8 cellular contexts compared by ENCODE assay signal in genomic region chr15:59372352-59373211, GRCh38. TPM values are rescaled to one million over a fixed set of nuclear protein-coding genes. Genes with fewer than 3 reads are reported as not detected.
DNase-seq lines count a peak whose midpoint lies in the region; ATAC-seq and TF ChIP-seq lines count a peak whose summit lies in the region.

MYO1E (minus strand) TSS chr15:59372871; CDS start chr15:59372500, 371 bp downstream.

- peak in 1 of 5 donors; percentile 3 for DNase-seq in CD4-positive, alpha-beta memory T cell
- peak; percentile 60 for DNase-seq in GM19240 (ENCODE audit: insufficient read length, low spot score)
- peak; percentile 96 for DNase-seq in NCI-H82 (lab: John Stamatoyannopoulos, UW)
- DNase-seq in fibroblast of the aortic adventitia (ENCODE audit: low read depth): peak; percentile 98
- DNase-seq in myocyte (ENCODE audit: low read depth): peak; percentile 98
- DNase-seq in thoracic aorta (ENCODE audit: low spot score): peak; percentile 68

- POLR2A ChIA-PET in CD4-positive, alpha-beta memory T cell (lab: Charles Lee; ENCODE audit: partially characterized antibody): no interaction called here

- peaks cover 14% of the 10 kb centered on the region for H3K27me3 ChIP-seq in CD4-positive, alpha-beta memory T cell (ENCODE audit: insufficient read depth, low read length)
- no peaks in the 10 kb centered on the region for H3K27me3 ChIP-seq in thoracic aorta (replicated peaks; ENCODE audit: insufficient read depth)

- H3K36me3 ChIP-seq in CD4-positive, alpha-beta memory T cell (ENCODE audit: insufficient read depth, low read length): no peaks in the 10 kb centered on the region
- no peaks in the 10 kb centered on the region for H3K36me3 ChIP-seq in thoracic aorta

- no peaks in the 10 kb centered on the region for H3K36me3 Mint-ChIP-seq in CD4-positive, alpha-beta memory T cell
- H3K36me3 Mint-ChIP-seq in activated T-helper 17 cell treated with anti-CD3 and anti-CD28 coated beads, Interleukin-2, amount 50 U/mL, for 72 hours (ENCODE audit: low read depth): peaks cover 19% of the 10 kb centered on the region

- peaks cover 0 to 2% (median 0%) of the 10 kb centered on the region in 8 donors for H3K9me3 Mint-ChIP-seq in CD4-positive, alpha-beta memory T cell
- no peaks in the 10 kb centered on the region for H3K9me3 Mint-ChIP-seq in activated T-helper 17 cell treated with anti-CD3 and anti-CD28 coated beads, Interleukin-2, amount 50 U/mL, for 72 hours

- peak within 1 kb of the TSS; percentile 73 to 94 (median 86) for H3K4me3 Mint-ChIP-seq in CD4-positive, alpha-beta memory T cell
- H3K4me3 Mint-ChIP-seq in activated T-helper 17 cell treated with anti-CD3 and anti-CD28 coated beads, Interleukin-2, amount 50 U/mL, for 72 hours: peak within 1 kb of the TSS; percentile 91

- peaks cover 16% of the 10 kb centered on the region for H3K4me1 ChIP-seq in CD4-positive, alpha-beta memory T cell (ENCODE audit: insufficient read depth, low read length)
- peaks cover 4 to 22% of the 10 kb centered on the region in 2 donors for H3K4me1 ChIP-seq in thoracic aorta (ENCODE audit: control insufficient read depth in 1 of 2, low read depth in 2 of 2)

- peaks cover 32 to 39% of the 10 kb centered on the region in 2 donors for H3K27me3 Mint-ChIP-seq in CD4-positive, alpha-beta memory T cell
- peaks cover 42% of the 10 kb centered on the region for H3K27me3 Mint-ChIP-seq in activated T-helper 17 cell treated with anti-CD3 and anti-CD28 coated beads, Interleukin-2, amount 50 U/mL, for 72 hours

- peaks cover 8 to 23% (median 18%) of the 10 kb centered on the region in 4 donors for H3K4me1 Mint-ChIP-seq in CD4-positive, alpha-beta memory T cell
- H3K4me1 Mint-ChIP-seq in activated T-helper 17 cell treated with anti-CD3 and anti-CD28 coated beads, Interleukin-2, amount 50 U/mL, for 72 hours: peaks cover 5% of the 10 kb centered on the region

- intact Hi-C loops in CD4-positive, alpha-beta memory T cell (cut with micrococcal nuclease): no loop called here

- TF ChIP-seq CTCF in fibroblast of the aortic adventitia (IDR thresholded peaks at IDR 0.05; ENCODE audit: insufficient read depth, low read length): no peak
- no peak for TF ChIP-seq CTCF in thoracic aorta (IDR thresholded peaks at IDR 0.05)

- peak within 1 kb of the TSS in 1 of 2 donors; percentile 62 for H3K4me3 ChIP-seq in CD4-positive, alpha-beta memory T cell (ENCODE audit: low read length in 2 of 2)
- H3K4me3 ChIP-seq in fibroblast of the aortic adventitia (ENCODE audit: low read depth, low read length) (peak within 1 kb of the TSS; percentile 88), thoracic aorta (peak within 1 kb of the TSS; percentile 97)

- no peak within 1 kb of the TSS for H3K27ac ChIP-seq in CD4-positive, alpha-beta memory T cell (ENCODE audit: low read depth, low read length)
- H3K27ac ChIP-seq in thoracic aorta: peak within 1 kb of the TSS; percentile 94 to 95

- CTCF ChIA-PET in CD4-positive, alpha-beta memory T cell (lab: Charles Lee; ENCODE audit: partially characterized antibody): no interaction called here

- H3K9me3 ChIP-seq in CD4-positive, alpha-beta memory T cell (ENCODE audit: control insufficient read depth in 1 of 2, low read length in 2 of 2): no peaks in the 10 kb centered on the region
- H3K9me3 ChIP-seq in thoracic aorta: no peaks in the 10 kb centered on the region

- ATAC-seq in HG03469 (IDR thresholded peaks at IDR 0.05; ENCODE audit: unreplicated experiment) (peak; percentile 49), thoracic aorta (ENCODE audit: insufficient number of reproducible peaks, low FRiP score, low read depth) (peak; percentile 95)
- peak; percentile 81 for ATAC-seq in activated T-helper 17 cell treated with anti-CD3 and anti-CD28 coated beads, Interleukin-2, amount 50 U/mL, for 72 hours (replicated peaks)

- peak within 1 kb of the TSS in 1 of 7 donors; percentile 22 for H3K27ac Mint-ChIP-seq in CD4-positive, alpha-beta memory T cell
- H3K27ac Mint-ChIP-seq in activated T-helper 17 cell treated with anti-CD3 and anti-CD28 coated beads, Interleukin-2, amount 50 U/mL, for 72 hours: peak within 1 kb of the TSS; percentile 82

RNA-seq across cellular contexts. Expression of gene MYO1E, which starts in this region (rescaled TPM):
- total RNA-seq in CD4-positive, alpha-beta memory T cell: 1 to 10 TPM; 2.1 to 4.6 TPM
- not detected for polyA plus RNA-seq in CD4-positive, alpha-beta memory T cell
- 10 to 100 TPM; 29.3 to 30.1 TPM for total RNA-seq in activated T-helper 17 cell treated with anti-CD3 and anti-CD28 coated beads, Interleukin-2, amount 50 U/mL, for 72 hours
- total RNA-seq in fibroblast of the aortic adventitia (ENCODE audit: low replicate concordance) (93.5 and 147 TPM in 2 replicates), myocyte (61.0 and 146 TPM in 2 replicates), thoracic aorta (100 to 1,000 TPM in 1 of 2 donors, 10 to 100 TPM in 1; 56.2 to 121 TPM)
- polyA plus RNA-seq in myocyte (2012): 69.5 TPM

Comparison
In these comparisons a context has a peak if more than half of its experiments do, and no peak if none do; other contexts are left out.
1. RNA of gene MYO1E (total RNA-seq): 61.0 to 146 TPM in myocyte, 56.2 to 121 TPM in thoracic aorta, 93.5 to 147 TPM in fibroblast of the aortic adventitia and 29.3 to 30.1 TPM in activated T-helper 17 cell treated with anti-CD3 and anti-CD28 coated beads, Interleukin-2, amount 50 U/mL, for 72 hours; 2.1 to 4.6 TPM in CD4-positive, alpha-beta memory T cell; every median in the first group is over 4 times any median in the second.
2. Peak in every context shown above with its lines, with median percentiles within 50 percentile points of each other: ATAC-seq.